In the genomic region with DNA sequence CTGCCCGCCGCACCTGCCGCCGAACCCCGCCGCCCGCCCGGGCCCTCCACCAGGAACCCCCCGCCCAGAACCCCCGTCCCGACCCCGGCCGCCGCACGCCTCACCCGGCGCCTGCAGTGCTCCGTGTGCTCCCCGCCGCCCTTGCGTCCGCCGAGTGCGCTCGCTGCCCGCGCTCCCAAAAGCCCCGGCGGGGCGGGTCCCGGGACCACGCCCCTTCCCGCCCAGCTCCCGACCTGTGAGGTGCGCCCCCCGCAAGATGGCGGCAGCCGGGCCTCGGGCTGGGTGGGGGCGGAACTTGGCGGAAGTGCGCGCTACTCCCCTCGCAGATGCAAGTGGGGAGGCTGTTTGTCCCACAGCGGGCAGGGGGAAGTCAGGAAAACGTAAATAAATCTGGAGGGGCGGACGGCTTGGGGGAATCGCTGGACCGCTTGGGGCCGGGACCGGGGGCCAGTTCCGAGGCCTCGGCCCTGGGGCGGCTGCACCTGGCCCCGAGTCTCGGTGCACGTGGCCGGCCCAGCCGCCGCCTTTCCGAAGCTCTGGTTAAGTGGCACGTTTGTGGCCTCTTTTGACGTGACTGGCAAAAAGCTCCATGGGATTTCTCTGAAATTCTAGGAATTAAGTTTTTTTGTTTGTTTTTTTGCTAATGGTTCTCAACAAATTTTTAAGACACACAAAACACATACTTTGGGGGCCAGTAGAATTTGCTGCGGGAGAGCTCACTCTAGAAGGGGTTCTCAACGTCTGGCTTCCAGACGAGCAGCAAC, we compare ENCODE assay signal across 1 cellular context.
A peak's percentile ranks its signal among the peaks of the same experiment; 100 is the strongest.
TF ChIP-seq lines count a peak whose summit lies in the region.

TSS of gene EZR (minus strand) at position 156 of the 764 bp plus-strand sequence. CDS start 1,275 bp downstream, outside the sequence.

TF ChIP-seq in K562, 482 proteins besides CTCF, POLR2A, EP300 and RAD21 (continued from another document and continues in another):
- TF ChIP-seq MBD1 (CRISPR knock-in tag; IDR thresholded peaks at IDR 0.05) (peak; percentile 85), HNRNPUL1 (IDR thresholded peaks at IDR 0.05; ENCODE audit: low read length) (no peak), ZNF232 (CRISPR knock-in tag; IDR thresholded peaks at IDR 0.05) (peak; percentile 94), HLTF (IDR thresholded peaks at IDR 0.05) (no peak), SRF (CRISPR knock-in tag; IDR thresholded peaks at IDR 0.05) (peak in 1 of 2 experiments; percentile 44; a peak in 1 of 4 replicates), ZNF12 (CRISPR knock-in tag; IDR thresholded peaks at IDR 0.05) (peak; percentile 82; the same call in 1 of the 2 replicates), ELF4 (CRISPR knock-in tag; IDR thresholded peaks at IDR 0.05) (peak; percentile 79; the same call in 1 of the 2 replicates), STAT5A (IDR thresholded peaks at IDR 0.05; ENCODE audit: borderline replicate concordance, low read length) (no peak), MAZ (CRISPR knock-in tag; conservative IDR thresholded peaks at IDR 0.05 in 1 of 2, IDR thresholded peaks at IDR 0.05 in 1 of 2) (peak; percentile 90 to 97), MCM5 (IDR thresholded peaks at IDR 0.05; ENCODE audit: low read depth) (no peak), TSC22D4 (tag; IDR thresholded peaks at IDR 0.05) (no peak), THRAP3 (IDR thresholded peaks at IDR 0.05; ENCODE audit: borderline replicate concordance) (no peak), ZNF212 (CRISPR knock-in tag; IDR thresholded peaks at IDR 0.05) (no peak)
- TF ChIP-seq, protein P1, sequence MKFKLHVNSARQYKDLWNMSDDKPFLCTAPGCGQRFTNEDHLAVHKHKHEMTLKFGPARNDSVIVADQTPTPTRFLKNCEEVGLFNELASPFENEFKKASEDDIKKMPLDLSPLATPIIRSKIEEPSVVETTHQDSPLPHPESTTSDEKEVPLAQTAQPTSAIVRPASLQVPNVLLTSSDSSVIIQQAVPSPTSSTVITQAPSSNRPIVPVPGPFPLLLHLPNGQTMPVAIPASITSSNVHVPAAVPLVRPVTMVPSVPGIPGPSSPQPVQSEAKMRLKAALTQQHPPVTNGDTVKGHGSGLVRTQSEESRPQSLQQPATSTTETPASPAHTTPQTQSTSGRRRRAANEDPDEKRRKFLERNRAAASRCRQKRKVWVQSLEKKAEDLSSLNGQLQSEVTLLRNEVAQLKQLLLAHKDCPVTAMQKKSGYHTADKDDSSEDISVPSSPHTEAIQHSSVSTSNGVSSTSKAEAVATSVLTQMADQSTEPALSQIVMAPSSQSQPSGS (CRISPR knock-in tag; IDR thresholded peaks at IDR 0.05), result 0 out of 2 replicates have a peak, but pooled peaks have one; percentile 36
- TF ChIP-seq, protein P2, sequence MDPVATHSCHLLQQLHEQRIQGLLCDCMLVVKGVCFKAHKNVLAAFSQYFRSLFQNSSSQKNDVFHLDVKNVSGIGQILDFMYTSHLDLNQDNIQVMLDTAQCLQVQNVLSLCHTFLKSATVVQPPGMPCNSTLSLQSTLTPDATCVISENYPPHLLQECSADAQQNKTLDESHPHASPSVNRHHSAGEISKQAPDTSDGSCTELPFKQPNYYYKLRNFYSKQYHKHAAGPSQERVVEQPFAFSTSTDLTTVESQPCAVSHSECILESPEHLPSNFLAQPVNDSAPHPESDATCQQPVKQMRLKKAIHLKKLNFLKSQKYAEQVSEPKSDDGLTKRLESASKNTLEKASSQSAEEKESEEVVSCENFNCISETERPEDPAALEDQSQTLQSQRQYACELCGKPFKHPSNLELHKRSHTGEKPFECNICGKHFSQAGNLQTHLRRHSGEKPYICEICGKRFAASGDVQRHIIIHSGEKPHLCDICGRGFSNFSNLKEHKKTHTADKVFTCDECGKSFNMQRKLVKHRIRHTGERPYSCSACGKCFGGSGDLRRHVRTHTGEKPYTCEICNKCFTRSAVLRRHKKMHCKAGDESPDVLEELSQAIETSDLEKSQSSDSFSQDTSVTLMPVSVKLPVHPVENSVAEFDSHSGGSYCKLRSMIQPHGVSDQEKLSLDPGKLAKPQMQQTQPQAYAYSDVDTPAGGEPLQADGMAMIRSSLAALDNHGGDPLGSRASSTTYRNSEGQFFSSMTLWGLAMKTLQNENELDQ (CRISPR knock-in tag; IDR thresholded peaks at IDR 0.05; ENCODE audit: borderline replicate concordance), result peak; percentile 99
- TF ChIP-seq, protein P3, sequence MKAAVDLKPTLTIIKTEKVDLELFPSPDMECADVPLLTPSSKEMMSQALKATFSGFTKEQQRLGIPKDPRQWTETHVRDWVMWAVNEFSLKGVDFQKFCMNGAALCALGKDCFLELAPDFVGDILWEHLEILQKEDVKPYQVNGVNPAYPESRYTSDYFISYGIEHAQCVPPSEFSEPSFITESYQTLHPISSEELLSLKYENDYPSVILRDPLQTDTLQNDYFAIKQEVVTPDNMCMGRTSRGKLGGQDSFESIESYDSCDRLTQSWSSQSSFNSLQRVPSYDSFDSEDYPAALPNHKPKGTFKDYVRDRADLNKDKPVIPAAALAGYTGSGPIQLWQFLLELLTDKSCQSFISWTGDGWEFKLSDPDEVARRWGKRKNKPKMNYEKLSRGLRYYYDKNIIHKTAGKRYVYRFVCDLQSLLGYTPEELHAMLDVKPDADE (conservative IDR thresholded peaks at IDR 0.05; ENCODE audit: control insufficient read depth, low read depth, low read length), result peak; percentile 76
- TF ChIP-seq, protein P4, sequence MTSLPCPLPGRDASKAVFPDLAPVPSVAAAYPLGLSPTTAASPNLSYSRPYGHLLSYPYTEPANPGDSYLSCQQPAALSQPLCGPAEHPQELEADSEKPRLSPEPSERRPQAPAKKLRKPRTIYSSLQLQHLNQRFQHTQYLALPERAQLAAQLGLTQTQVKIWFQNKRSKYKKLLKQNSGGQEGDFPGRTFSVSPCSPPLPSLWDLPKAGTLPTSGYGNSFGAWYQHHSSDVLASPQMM (CRISPR knock-in tag; IDR thresholded peaks at IDR 0.05), result no peak
- TF ChIP-seq, protein P5, sequence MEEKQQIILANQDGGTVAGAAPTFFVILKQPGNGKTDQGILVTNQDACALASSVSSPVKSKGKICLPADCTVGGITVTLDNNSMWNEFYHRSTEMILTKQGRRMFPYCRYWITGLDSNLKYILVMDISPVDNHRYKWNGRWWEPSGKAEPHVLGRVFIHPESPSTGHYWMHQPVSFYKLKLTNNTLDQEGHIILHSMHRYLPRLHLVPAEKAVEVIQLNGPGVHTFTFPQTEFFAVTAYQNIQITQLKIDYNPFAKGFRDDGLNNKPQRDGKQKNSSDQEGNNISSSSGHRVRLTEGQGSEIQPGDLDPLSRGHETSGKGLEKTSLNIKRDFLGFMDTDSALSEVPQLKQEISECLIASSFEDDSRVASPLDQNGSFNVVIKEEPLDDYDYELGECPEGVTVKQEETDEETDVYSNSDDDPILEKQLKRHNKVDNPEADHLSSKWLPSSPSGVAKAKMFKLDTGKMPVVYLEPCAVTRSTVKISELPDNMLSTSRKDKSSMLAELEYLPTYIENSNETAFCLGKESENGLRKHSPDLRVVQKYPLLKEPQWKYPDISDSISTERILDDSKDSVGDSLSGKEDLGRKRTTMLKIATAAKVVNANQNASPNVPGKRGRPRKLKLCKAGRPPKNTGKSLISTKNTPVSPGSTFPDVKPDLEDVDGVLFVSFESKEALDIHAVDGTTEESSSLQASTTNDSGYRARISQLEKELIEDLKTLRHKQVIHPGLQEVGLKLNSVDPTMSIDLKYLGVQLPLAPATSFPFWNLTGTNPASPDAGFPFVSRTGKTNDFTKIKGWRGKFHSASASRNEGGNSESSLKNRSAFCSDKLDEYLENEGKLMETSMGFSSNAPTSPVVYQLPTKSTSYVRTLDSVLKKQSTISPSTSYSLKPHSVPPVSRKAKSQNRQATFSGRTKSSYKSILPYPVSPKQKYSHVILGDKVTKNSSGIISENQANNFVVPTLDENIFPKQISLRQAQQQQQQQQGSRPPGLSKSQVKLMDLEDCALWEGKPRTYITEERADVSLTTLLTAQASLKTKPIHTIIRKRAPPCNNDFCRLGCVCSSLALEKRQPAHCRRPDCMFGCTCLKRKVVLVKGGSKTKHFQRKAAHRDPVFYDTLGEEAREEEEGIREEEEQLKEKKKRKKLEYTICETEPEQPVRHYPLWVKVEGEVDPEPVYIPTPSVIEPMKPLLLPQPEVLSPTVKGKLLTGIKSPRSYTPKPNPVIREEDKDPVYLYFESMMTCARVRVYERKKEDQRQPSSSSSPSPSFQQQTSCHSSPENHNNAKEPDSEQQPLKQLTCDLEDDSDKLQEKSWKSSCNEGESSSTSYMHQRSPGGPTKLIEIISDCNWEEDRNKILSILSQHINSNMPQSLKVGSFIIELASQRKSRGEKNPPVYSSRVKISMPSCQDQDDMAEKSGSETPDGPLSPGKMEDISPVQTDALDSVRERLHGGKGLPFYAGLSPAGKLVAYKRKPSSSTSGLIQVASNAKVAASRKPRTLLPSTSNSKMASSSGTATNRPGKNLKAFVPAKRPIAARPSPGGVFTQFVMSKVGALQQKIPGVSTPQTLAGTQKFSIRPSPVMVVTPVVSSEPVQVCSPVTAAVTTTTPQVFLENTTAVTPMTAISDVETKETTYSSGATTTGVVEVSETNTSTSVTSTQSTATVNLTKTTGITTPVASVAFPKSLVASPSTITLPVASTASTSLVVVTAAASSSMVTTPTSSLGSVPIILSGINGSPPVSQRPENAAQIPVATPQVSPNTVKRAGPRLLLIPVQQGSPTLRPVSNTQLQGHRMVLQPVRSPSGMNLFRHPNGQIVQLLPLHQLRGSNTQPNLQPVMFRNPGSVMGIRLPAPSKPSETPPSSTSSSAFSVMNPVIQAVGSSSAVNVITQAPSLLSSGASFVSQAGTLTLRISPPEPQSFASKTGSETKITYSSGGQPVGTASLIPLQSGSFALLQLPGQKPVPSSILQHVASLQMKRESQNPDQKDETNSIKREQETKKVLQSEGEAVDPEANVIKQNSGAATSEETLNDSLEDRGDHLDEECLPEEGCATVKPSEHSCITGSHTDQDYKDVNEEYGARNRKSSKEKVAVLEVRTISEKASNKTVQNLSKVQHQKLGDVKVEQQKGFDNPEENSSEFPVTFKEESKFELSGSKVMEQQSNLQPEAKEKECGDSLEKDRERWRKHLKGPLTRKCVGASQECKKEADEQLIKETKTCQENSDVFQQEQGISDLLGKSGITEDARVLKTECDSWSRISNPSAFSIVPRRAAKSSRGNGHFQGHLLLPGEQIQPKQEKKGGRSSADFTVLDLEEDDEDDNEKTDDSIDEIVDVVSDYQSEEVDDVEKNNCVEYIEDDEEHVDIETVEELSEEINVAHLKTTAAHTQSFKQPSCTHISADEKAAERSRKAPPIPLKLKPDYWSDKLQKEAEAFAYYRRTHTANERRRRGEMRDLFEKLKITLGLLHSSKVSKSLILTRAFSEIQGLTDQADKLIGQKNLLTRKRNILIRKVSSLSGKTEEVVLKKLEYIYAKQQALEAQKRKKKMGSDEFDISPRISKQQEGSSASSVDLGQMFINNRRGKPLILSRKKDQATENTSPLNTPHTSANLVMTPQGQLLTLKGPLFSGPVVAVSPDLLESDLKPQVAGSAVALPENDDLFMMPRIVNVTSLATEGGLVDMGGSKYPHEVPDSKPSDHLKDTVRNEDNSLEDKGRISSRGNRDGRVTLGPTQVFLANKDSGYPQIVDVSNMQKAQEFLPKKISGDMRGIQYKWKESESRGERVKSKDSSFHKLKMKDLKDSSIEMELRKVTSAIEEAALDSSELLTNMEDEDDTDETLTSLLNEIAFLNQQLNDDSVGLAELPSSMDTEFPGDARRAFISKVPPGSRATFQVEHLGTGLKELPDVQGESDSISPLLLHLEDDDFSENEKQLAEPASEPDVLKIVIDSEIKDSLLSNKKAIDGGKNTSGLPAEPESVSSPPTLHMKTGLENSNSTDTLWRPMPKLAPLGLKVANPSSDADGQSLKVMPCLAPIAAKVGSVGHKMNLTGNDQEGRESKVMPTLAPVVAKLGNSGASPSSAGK (IDR thresholded peaks at IDR 0.05), result peak; percentile 100
